25 cellular contexts compared by ENCODE assay signal in the genomic region with DNA sequence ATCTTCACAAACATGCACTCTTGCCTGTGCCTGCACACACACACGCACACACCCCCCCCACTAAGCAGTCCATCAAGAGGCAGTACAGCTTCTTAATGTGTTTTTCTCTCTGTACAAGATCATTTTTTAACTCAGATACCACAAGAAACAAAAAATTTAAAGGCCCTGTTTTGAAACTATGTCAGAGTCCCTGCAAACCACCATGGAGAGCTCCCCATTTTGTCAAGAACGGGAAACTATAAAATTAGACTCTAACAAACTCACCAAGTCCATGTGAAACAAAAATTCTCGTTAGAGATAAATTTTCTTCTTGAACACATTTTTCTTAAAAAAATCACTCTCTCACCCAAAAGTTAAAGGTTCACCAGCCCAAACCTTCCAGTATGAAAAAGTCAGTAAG.
"Had no signal": no experiment of that assay in that cellular context is flagged by ENCODE, and none has a peak within 500 bp of the region (broad histone marks: within the 10 kb centered on the region; RNA-seq: fewer than 3 reads in every experiment).

No MANE protein-coding gene starts in this region.

- H3K4me3 ChIP-seq: adrenal gland, MG63, SK-N-MC had no signal

- ATAC-seq: activated CD4-positive, alpha-beta T cell treated with anti-CD3 and anti-CD28 coated beads for 36 hours; activated CD8-positive, alpha-beta T cell treated with anti-CD3 and anti-CD28 coated beads, Interleukin-2, amount 10 ng/mL, durations not matched to agents 7 days and 5 days; Panc1; Right ventricle myocardium inferior; T-cell had no signal

- H3K27me3 Mint-ChIP-seq: activated CD4-positive, alpha-beta T cell treated with anti-CD3 and anti-CD28 coated beads for 36 hours; activated naive CD8-positive, alpha-beta T cell treated with anti-CD3 and anti-CD28 coated beads, Interleukin-2, amount 10 ng/mL, durations not matched to agents 7 days and 5 days; T-cell had no signal

- H3K36me3 Mint-ChIP-seq: activated naive CD8-positive, alpha-beta T cell treated with anti-CD3 and anti-CD28 coated beads, Interleukin-2, amount 10 ng/mL, durations not matched to agents 7 days and 5 days; T-cell had no signal

- H3K27ac Mint-ChIP-seq: activated CD4-positive, alpha-beta T cell treated with anti-CD3 and anti-CD28 coated beads for 36 hours; activated CD8-positive, alpha-beta T cell treated with anti-CD3 and anti-CD28 coated beads, Interleukin-2, amount 10 ng/mL, durations not matched to agents 7 days and 5 days; activated naive CD8-positive, alpha-beta T cell treated with anti-CD3 and anti-CD28 coated beads, Interleukin-2, amount 10 ng/mL, durations not matched to agents 7 days and 5 days; T-cell had no signal

- H3K36me3 ChIP-seq: adrenal gland, MG63 had no signal

- H3K27me3 ChIP-seq: adrenal gland, MG63 had no signal

- H3K27ac ChIP-seq: adrenal gland, SK-N-MC, VCaP had no signal

- H3K4me3 Mint-ChIP-seq: activated CD4-positive, alpha-beta T cell treated with anti-CD3 and anti-CD28 coated beads for 36 hours; activated CD8-positive, alpha-beta T cell treated with anti-CD3 and anti-CD28 coated beads, Interleukin-2, amount 10 ng/mL, durations not matched to agents 7 days and 5 days; activated naive CD8-positive, alpha-beta T cell treated with anti-CD3 and anti-CD28 coated beads, Interleukin-2, amount 10 ng/mL, durations not matched to agents 7 days and 5 days; T-cell had no signal

- H3K9me3 ChIP-seq: adrenal gland, MG63 had no signal

- H3K4me1 ChIP-seq: adrenal gland had no signal

- H3K4me1 Mint-ChIP-seq: activated CD4-positive, alpha-beta T cell treated with anti-CD3 and anti-CD28 coated beads for 36 hours; activated naive CD8-positive, alpha-beta T cell treated with anti-CD3 and anti-CD28 coated beads, Interleukin-2, amount 10 ng/mL, durations not matched to agents 7 days and 5 days; T-cell had no signal

- DNase-seq: activated CD4-positive, alpha-beta T cell treated with anti-CD3 and anti-CD28 coated beads for 36 hours; activated CD4-positive, alpha-beta T cell treated with anti-CD3 and anti-CD28 coated beads, Interleukin-2, amount 50 U/mL, for 1 hour; activated CD8-positive, alpha-beta memory T cell treated with anti-CD3 and anti-CD28 coated beads, Interleukin-2, amount 50 U/mL, for 48 hours; activated CD8-positive, alpha-beta T cell treated with anti-CD3 and anti-CD28 coated beads, Interleukin-2, amount 10 ng/mL, durations not matched to agents 7 days and 5 days; activated naive CD4-positive, alpha-beta T cell treated with anti-CD3 and anti-CD28 coated beads, Interleukin-2, amount 50 U/mL, for 16 hours; activated naive CD8-positive, alpha-beta T cell treated with anti-CD3 and anti-CD28 coated beads, Interleukin-2, amount 10 ng/mL, durations not matched to agents 7 days and 5 days; activated T-cell treated with anti-CD3 and anti-CD28 coated beads, Interleukin-2, amount 50 U/mL, for 1 hour; adrenal gland; anterior cingulate cortex; cerebellar nuclear complex; MG63; MV-4-11; NCI-H1092 treated with DMSO at 0.1 percent for 48 hours; NCI-H1417 treated with DMSO at 0.1 percent for 48 hours; NCI-H187; NCI-H2081; NCI-H748 treated with DMSO at 0.1 percent for 48 hours; OCI-M1; RPMI8226; T-cell; T-helper 2 cell had no signal
